ENCODE assay signal across 8 cellular contexts in genomic region chr2:137467246-137467862, GRCh38.
DNase-seq lines count a peak whose midpoint lies in the region; ATAC-seq, FAIRE-seq and TF ChIP-seq lines count a peak whose summit lies in the region.

No MANE protein-coding gene starts in this region.

- no peaks in the 10 kb centered on the region for H3K9me2 ChIP-seq in MM.1S (replicated peaks; ENCODE audit: insufficient read depth, low read length)

- no peaks in the 10 kb centered on the region for H3K27me3 ChIP-seq in MM.1S (replicated peaks; ENCODE audit: insufficient read depth, low read length)

- H3K9ac ChIP-seq in MM.1S (ENCODE audit: low read length), result no peak overlapping the region

- H3K36me3 ChIP-seq in MM.1S (replicated peaks; ENCODE audit: insufficient read depth, low read length), result no peaks in the 10 kb centered on the region

- TF ChIP-seq CTCF in AG04449 (IDR thresholded peaks at IDR 0.05; ENCODE audit: insufficient read depth, low read length, missing control alignments) (peak; percentile 31), MM.1S (IDR thresholded peaks at IDR 0.05; ENCODE audit: low read length) (peak; percentile 54), VCaP (conservative IDR thresholded peaks at IDR 0.05) (peak; percentile 89)

- H3K9me3 ChIP-seq in MM.1S (replicated peaks; ENCODE audit: insufficient read depth, low read length), result no peaks in the 10 kb centered on the region

- no peaks in the 10 kb centered on the region for H3K79me2 ChIP-seq in MM.1S (ENCODE audit: low read length)

- no peak overlapping the region for H3K4me2 ChIP-seq in MM.1S (ENCODE audit: low read depth, low read length)

- H3K4me3 ChIP-seq in AG04449 (ENCODE audit: low read depth, low read length) (no peak overlapping the region), MM.1S (ENCODE audit: low read length) (no peak overlapping the region)

- CTCF ChIA-PET in AG04449 (lab: Yijun Ruan, JAX), result no interaction called here

- no peak for TF ChIP-seq POLR2A in GM12892 (IDR thresholded peaks at IDR 0.05; ENCODE audit: low read depth, low read length)

- no peak overlapping the region for H3K27ac ChIP-seq in MM.1S (ENCODE audit: low read length)
- no peak overlapping the region for H3K27ac ChIP-seq in VCaP

- no peak overlapping the region for H2AFZ ChIP-seq in MM.1S (ENCODE audit: low read length)

- H4K20me1 ChIP-seq in MM.1S (ENCODE audit: insufficient read depth, low read length), result no peaks in the 10 kb centered on the region

- POLR2A ChIA-PET in AG04449 (lab: Yijun Ruan, JAX), result no interaction called here

- FAIRE-seq in GM12892 (lab: Jason Lieb, UNC) (peak; percentile 38), urothelium cell line (lab: Jason Lieb, UNC) (no peak)

- H3K4me1 ChIP-seq in MM.1S (ENCODE audit: low read length), result no peaks in the 10 kb centered on the region

- H3F3A ChIP-seq in MM.1S (ENCODE audit: insufficient read depth, low read length), result no peaks in the 10 kb centered on the region

- peak; percentile 85 for ATAC-seq in HG02588 (IDR thresholded peaks at IDR 0.05; ENCODE audit: unreplicated experiment)
- ATAC-seq in stimulated activated naive CD8-positive, alpha-beta T cell treated with anti-CD3 and anti-CD28 coated beads, Interleukin-15, Interleukin-2, amounts not matched to agents 100 U/mL and 50 U/mL, for 24 hours, result no peak

- DNase-seq in AG04449 (ENCODE audit: low read depth, low spot score) (no peak), GM12892 (ENCODE audit: insufficient read length) (no peak), MM.1S (peak; percentile 36), inferior parietal cortex (ENCODE audit: extremely low spot score) (peak; percentile 34), urothelium cell line (ENCODE audit: low spot score) (peak; percentile 40)
- DNase-seq in stimulated activated naive CD8-positive, alpha-beta T cell treated with anti-CD3 and anti-CD28 coated beads, Interleukin-15, Interleukin-2, amounts not matched to agents 100 U/mL and 50 U/mL, for 24 hours, result no peak

Comparison
In these comparisons a context has a peak if more than half of its experiments do, and no peak if none do; other contexts are left out.
1. DNase-seq: peak in MM.1S (single experiment), inferior parietal cortex (single experiment) and urothelium cell line (single experiment); none in AG04449 (single experiment), GM12892 (single experiment) and stimulated activated naive CD8-positive, alpha-beta T cell treated with anti-CD3 and anti-CD28 coated beads, Interleukin-15, Interleukin-2, amounts not matched to agents 100 U/mL and 50 U/mL, for 24 hours (single experiment).
2. CTCF ChIP-seq: peak in every context shown above with its lines; median percentile 89 in VCaP; 54 in MM.1S; 31 in AG04449.